Comparison of ENCODE assay signal across 19 cellular contexts in the genomic region with DNA sequence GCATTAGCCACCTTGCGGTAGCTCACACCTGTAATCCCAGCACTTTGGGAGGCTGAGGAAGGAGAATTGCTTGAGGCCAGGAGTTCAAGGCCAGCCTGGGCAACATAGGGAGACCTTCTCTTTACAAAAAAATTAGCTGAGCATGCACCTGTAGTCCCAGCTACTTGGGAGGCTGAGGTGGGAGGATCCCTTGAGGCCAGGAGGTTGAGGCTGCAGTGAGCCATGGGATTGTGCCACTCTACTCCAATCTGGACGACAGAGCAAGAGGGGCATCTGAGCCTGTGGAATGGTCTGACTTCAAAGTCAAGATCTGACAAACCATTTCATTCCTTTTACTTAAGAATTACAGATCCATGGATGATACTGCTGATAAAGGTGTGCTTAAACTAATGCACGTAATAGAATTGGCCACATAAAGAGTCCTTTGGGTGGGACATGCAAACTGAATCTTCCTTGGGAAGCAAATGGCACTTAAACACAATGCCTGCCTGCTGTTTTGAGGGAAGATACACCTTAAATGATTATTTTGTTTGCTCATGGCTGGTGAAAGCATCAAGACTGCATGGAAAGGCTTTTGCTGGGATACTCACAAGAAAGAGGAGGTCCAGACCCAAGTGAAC. TPM values are rescaled to one million over a fixed set of nuclear protein-coding genes. Genes with fewer than 3 reads are reported as not detected.
DNase-seq lines count a peak whose midpoint lies in the region; ATAC-seq, FAIRE-seq and TF ChIP-seq lines count a peak whose summit lies in the region.
"Had no signal": no experiment of that assay in that cellular context is flagged by ENCODE, and none has a peak within 500 bp of the region (broad histone marks: within the 10 kb centered on the region; RNA-seq: fewer than 3 reads in every experiment).

No MANE protein-coding gene starts in this region.

- intact Hi-C loops in K562 (cut with micrococcal nuclease) = loop anchor here (5.0 to 10.0 kb wide), 2 partner anchors 84 to 301 kb away; no protein-coding TSS in a partner anchor
- intact Hi-C loops in posterior vena cava (cut with DNase I) = no loop called here
- intact Hi-C loops in vagina (cut with DNase I) = no loop called here

- in situ Hi-C loops in K562 (cut with MboI) = no loop called here

- peaks cover 0 to 42% (median 30%) of the 10 kb centered on the region in 11 experiments; a peak in 21 of 22 replicates for H3K36me3 ChIP-seq in BLaER1 treated with 17β-estradiol and CSF1 and Interleukin-3, amounts not matched to agents 10 nM and 100 nM
- peaks cover 45% of the 10 kb centered on the region for H3K36me3 ChIP-seq in K562 (ENCODE audit: control insufficient read depth, insufficient read depth, low read length)
- peaks cover 0 to 3% of the 10 kb centered on the region in 2 donors for H3K36me3 ChIP-seq in vagina

- H2AFZ ChIP-seq in K562 (ENCODE audit: low read depth, low read length) = no peak overlapping the region

- no TSS peak for BruUV-seq in K562 (replicated peaks; lab: Mats Ljungman, UMichigan)

- H3K4me1 ChIP-seq in BLaER1 treated with 17β-estradiol and CSF1 and Interleukin-3, amounts not matched to agents 10 nM and 100 nM = peaks cover 27 to 43% (median 33%) of the 10 kb centered on the region in 10 experiments
- peaks cover 19 to 29% of the 10 kb centered on the region in 2 experiments; a peak in 4 of 5 replicates for H3K4me1 ChIP-seq in K562 (replicated peaks in 1 of 2; ENCODE audit: control insufficient read depth in 2 of 2, insufficient read depth in 2 of 2, low read length in 2 of 2)
- peaks cover 26% of the 10 kb centered on the region for H3K4me1 ChIP-seq in vagina

- TF ChIP-seq CTCF in K562 (IDR thresholded peaks at IDR 0.05 in 2 of 3, conservative IDR thresholded peaks at IDR 0.05 in 1 of 3; ENCODE audit: insufficient read depth in 2 of 3, low read depth in 1 of 3, low read length in 3 of 3) (no peak), vagina (IDR thresholded peaks at IDR 0.05) (no peak)

- H3K9me3 ChIP-seq in BLaER1 treated with 17β-estradiol and CSF1 and Interleukin-3, amounts not matched to agents 10 nM and 100 nM (replicated peaks in 1 of 11) = no peaks in the 10 kb centered on the region
- no peaks in the 10 kb centered on the region for H3K9me3 ChIP-seq in K562 (replicated peaks; ENCODE audit: control insufficient read depth, insufficient read depth, low read depth, low read length)
- no peaks in the 10 kb centered on the region for H3K9me3 ChIP-seq in vagina
- H3K9me3 ChIP-seq: HAP-1 had no signal

- H4K20me1 ChIP-seq in BLaER1 treated with 17β-estradiol and CSF1 and Interleukin-3, amounts not matched to agents 10 nM and 100 nM = peaks cover 14 to 37% (median 29%) of the 10 kb centered on the region in 11 experiments; a peak in 19 of 22 replicates
- peaks cover 20% of the 10 kb centered on the region for H4K20me1 ChIP-seq in K562 (replicated peaks; ENCODE audit: control insufficient read depth, insufficient read depth, low read length)

- peaks cover 17% of the 10 kb centered on the region for H3K9me1 ChIP-seq in K562 (ENCODE audit: control insufficient read depth, insufficient read depth, low read length)

- H3K4me2 ChIP-seq in BLaER1 treated with 17β-estradiol and CSF1 and Interleukin-3, amounts not matched to agents 10 nM and 100 nM = peak overlapping the region in 7 of 11 experiments; percentile 20 to 99 (median 31); a peak in 10 of 22 replicates
- no peak overlapping the region for H3K4me2 ChIP-seq in K562 (ENCODE audit: insufficient read depth, low read length)

- no peak for TF ChIP-seq EP300 in K562 (IDR thresholded peaks at IDR 0.05; ENCODE audit: low read length)

- 67% methylated on average over 3 of the region's 3 CpGs for WGBS in K562 (ENCODE audit: insufficient coverage, low coverage, missing lambda C conversion rate)

- DNase-seq in activated effector memory CD4-positive, alpha-beta T cell treated with anti-CD3 and anti-CD28 coated beads, Interleukin-2, amount 50 U/mL, for 16 hours = peak; percentile 41
- DNase-seq in activated effector memory CD4-positive, alpha-beta T cell treated with Interleukin-2 at 50 U/mL for 16 hours = no peak
- DNase-seq in K562 (ENCODE audit: extremely low read depth in 1 of 4, low spot score in 3 of 4) = no peak
- peak; percentile 28 for DNase-seq in posterior vena cava (ENCODE audit: low spot score)
- DNase-seq in vagina (ENCODE audit: extremely low spot score in 2 of 2) = no peak
- DNase-seq in GDM1 (lab: John Stamatoyannopoulos, UW) = no peak
- DNase-seq in NCI-H2029 treated with DMSO at 0.1 percent for 48 hours (lab: John Stamatoyannopoulos, UW) = no peak
- DNase-seq: CD8-positive, alpha-beta T cell; COR-L47; DMS153; DMS79 treated with DMSO at 0.1 percent for 48 hours; EL had no signal

- POLR2A ChIA-PET in K562 (lab: Yijun Ruan, JAX) = no interaction called here

- no peaks in the 10 kb centered on the region for H3K27me3 ChIP-seq in BLaER1 treated with 17β-estradiol and CSF1 and Interleukin-3, amounts not matched to agents 10 nM and 100 nM
- H3K27me3 ChIP-seq in K562 (ENCODE audit: control insufficient read depth in 2 of 2, insufficient read depth in 2 of 2, low read length in 2 of 2) (no peaks in the 10 kb centered on the region), vagina (no peaks in the 10 kb centered on the region)

- 0 out of 22 replicates have a peak overlapping the region, but pooled peaks of 1 of the 11 experiments have one; percentile 19 for H3K27ac ChIP-seq in BLaER1 treated with 17β-estradiol and CSF1 and Interleukin-3, amounts not matched to agents 10 nM and 100 nM
- H3K27ac ChIP-seq in K562 (ENCODE audit: extremely low read depth, low read depth, low read length) (no peak overlapping the region), vagina (no peak overlapping the region)
- H3K27ac ChIP-seq: C4-2B had no signal

- no peak for ATAC-seq in K562
- ATAC-seq: CD8-positive, alpha-beta T cell had no signal

- TF ChIP-seq RAD21 in K562 (CRISPR knock-in tag; conservative IDR thresholded peaks at IDR 0.05 in 1 of 2, IDR thresholded peaks at IDR 0.05 in 1 of 2) = no peak

- CTCF ChIA-PET in K562 (lab: Yijun Ruan, JAX; ENCODE audit: low intra/inter-chr PET ratio) = interaction anchor here (0.6 kb wide), 1 partner anchor 121 kb away, joined by 3 read pairs; no protein-coding TSS in a partner anchor

- H3K4me3 ChIP-seq in BLaER1 treated with 17β-estradiol and CSF1 and Interleukin-3, amounts not matched to agents 10 nM and 100 nM = no peak overlapping the region
- H3K4me3 ChIP-seq in K562 (no peak overlapping the region), vagina (no peak overlapping the region)
- H3K4me3 ChIP-seq: HAP-1 had no signal

- no peak for FAIRE-seq in K562 (lab: Jason Lieb, UNC)
- FAIRE-seq: A204.1, D721Med, G401.6, H1 had no signal

- TF ChIP-seq POLR2A in K562 (conservative IDR thresholded peaks at IDR 0.05) (no peak; the same call in 1 of the 2 replicates), vagina (IDR thresholded peaks at IDR 0.05) (no peak)

- no peak overlapping the region for H3K9ac ChIP-seq in BLaER1 treated with 17β-estradiol and CSF1 and Interleukin-3, amounts not matched to agents 10 nM and 100 nM
- H3K9ac ChIP-seq in K562 (ENCODE audit: insufficient read depth in 1 of 2, low read depth in 2 of 2, low read length in 2 of 2) = no peak overlapping the region

- H3K79me2 ChIP-seq in K562 (ENCODE audit: control insufficient read depth, insufficient read depth, low read length) = peaks cover 26% of the 10 kb centered on the region

TF ChIP-seq in K562, 482 proteins besides CTCF, POLR2A, EP300 and RAD21 (continues in another document):
- TF ChIP-seq CBFA2T2 (conservative IDR thresholded peaks at IDR 0.05) = no peak

RNA-seq across cellular contexts. Expression of gene TMEM201, which starts 2.5 kb away (rescaled TPM):
- total RNA-seq in K562 (2011; cell fraction: chromatin; rRNA removed; ENCODE audit: low replicate concordance) = 31.6 and 91.3 TPM in 2 replicates
- total RNA-seq in K562 (2011; cell fraction: nucleolus; rRNA removed) = 68.6 and 78.7 TPM in 2 replicates
- total RNA-seq in K562 (2011; cell fraction: nucleoplasm; rRNA removed) = 48.5 and 50.3 TPM in 2 replicates
- 9.0 and 16.5 TPM in 2 replicates for total RNA-seq in K562 (2014; rRNA removed)
- 1.9 and 3.0 TPM in 2 replicates for total RNA-seq in K562 (2014; rRNA removed; fragmentation: Illumina TruSeq; extraction: Trizol)
- 7.4 and 9.0 TPM in 2 replicates for total RNA-seq in K562 (2015; rRNA removed; fragmentation: Illumina TruSeq; extraction: Trizol)
- 48.8 and 51.3 TPM in 2 replicates for total RNA-seq in K562 (2021)
- 2.3 and 3.9 TPM in 2 replicates for polyA plus RNA-seq in K562 (2011; rRNA removed)
- 3.0 and 6.9 TPM in 2 replicates for polyA plus RNA-seq in K562 (2011; cell fraction: cytosol; rRNA removed)
- polyA plus RNA-seq in K562 (2011; cell fraction: nucleus; rRNA removed) = 15.1 and 27.9 TPM in 2 replicates
- polyA plus RNA-seq in K562 (2012) = 18.3 and 22.2 TPM in 2 replicates
- polyA plus RNA-seq in K562 (2014; fragmentation: Illumina TruSeq; extraction: Trizol) = 10.3 and 24.1 TPM in 2 replicates
- under 1 TPM; 0.42 to 0.46 TPM for polyA plus RNA-seq in K562 (2014; fragmentation: Nextera tagmentation; extraction: Ambion mirVana)
- polyA plus RNA-seq in K562 (2014; rRNA removed) = 14.7 and 15.4 TPM in 2 replicates
- polyA minus RNA-seq in K562 (2011; rRNA and poly(A)+ RNA removed) = 2.8 and 4.0 TPM in 2 replicates
- 15.2 and 18.0 TPM in 2 replicates for polyA minus RNA-seq in K562 (2011; cell fraction: cytosol; rRNA and poly(A)+ RNA removed)
- polyA minus RNA-seq in K562 (2011; cell fraction: nucleus; rRNA and poly(A)+ RNA removed) = 19.2 and 21.4 TPM in 2 replicates
- total RNA-seq in posterior vena cava = 1 to 10 TPM; 6.1 to 6.9 TPM
- total RNA-seq in vagina = 12.0 TPM

RNA-seq across cellular contexts. Expression of gene SLC25A33, which starts 47.0 kb away (rescaled TPM):
- total RNA-seq in K562 (2011; cell fraction: chromatin; rRNA removed; ENCODE audit: low replicate concordance) = 13.1 and 13.7 TPM in 2 replicates
- 11.7 and 12.3 TPM in 2 replicates for total RNA-seq in K562 (2011; cell fraction: nucleolus; rRNA removed)
- 13.1 and 21.5 TPM in 2 replicates for total RNA-seq in K562 (2011; cell fraction: nucleoplasm; rRNA removed)
- total RNA-seq in K562 (2014; rRNA removed) = 22.7 and 23.5 TPM in 2 replicates
- total RNA-seq in K562 (2014; rRNA removed; fragmentation: Illumina TruSeq; extraction: Trizol) = 23.5 and 24.2 TPM in 2 replicates
- 17.6 and 19.2 TPM in 2 replicates for total RNA-seq in K562 (2015; rRNA removed; fragmentation: Illumina TruSeq; extraction: Trizol)
- total RNA-seq in K562 (2021) = 20.7 and 20.9 TPM in 2 replicates
- polyA plus RNA-seq in K562 (2011; rRNA removed) = 11.9 and 14.9 TPM in 2 replicates
- 10.0 and 13.1 TPM in 2 replicates for polyA plus RNA-seq in K562 (2011; cell fraction: cytosol; rRNA removed)
- 6.2 and 7.7 TPM in 2 replicates for polyA plus RNA-seq in K562 (2011; cell fraction: nucleus; rRNA removed)
- polyA plus RNA-seq in K562 (2012) = 10.1 and 13.7 TPM in 2 replicates
- polyA plus RNA-seq in K562 (2014; fragmentation: Illumina TruSeq; extraction: Trizol) = 15.3 and 16.5 TPM in 2 replicates
- polyA plus RNA-seq in K562 (2014; fragmentation: Nextera tagmentation; extraction: Ambion mirVana) = 1 to 10 TPM; 3.2 to 6.4 TPM
- 17.5 and 21.6 TPM in 2 replicates for polyA plus RNA-seq in K562 (2014; rRNA removed)
- 11.2 and 12.4 TPM in 2 replicates for polyA minus RNA-seq in K562 (2011; rRNA and poly(A)+ RNA removed)
- 8.6 and 9.5 TPM in 2 replicates for polyA minus RNA-seq in K562 (2011; cell fraction: cytosol; rRNA and poly(A)+ RNA removed)
- polyA minus RNA-seq in K562 (2011; cell fraction: nucleus; rRNA and poly(A)+ RNA removed) = 4.7 and 5.8 TPM in 2 replicates
- total RNA-seq in posterior vena cava = 1 to 10 TPM; 2.3 to 4.5 TPM
- 6.4 TPM for total RNA-seq in vagina

Comparison
In these comparisons a context has a peak if more than half of its experiments do, and no peak if none do; other contexts are left out.
1. DNase-seq: peak in activated effector memory CD4-positive, alpha-beta T cell treated with anti-CD3 and anti-CD28 coated beads, Interleukin-2, amount 50 U/mL, for 16 hours (single experiment) and posterior vena cava (single experiment); none in activated effector memory CD4-positive, alpha-beta T cell treated with Interleukin-2 at 50 U/mL for 16 hours (single experiment), K562 (0 of 4), vagina (0 of 2), GDM1 (single experiment) and NCI-H2029 treated with DMSO at 0.1 percent for 48 hours (single experiment).